Comparison of ENCODE assay signal across 21 cellular contexts in the genomic region with DNA sequence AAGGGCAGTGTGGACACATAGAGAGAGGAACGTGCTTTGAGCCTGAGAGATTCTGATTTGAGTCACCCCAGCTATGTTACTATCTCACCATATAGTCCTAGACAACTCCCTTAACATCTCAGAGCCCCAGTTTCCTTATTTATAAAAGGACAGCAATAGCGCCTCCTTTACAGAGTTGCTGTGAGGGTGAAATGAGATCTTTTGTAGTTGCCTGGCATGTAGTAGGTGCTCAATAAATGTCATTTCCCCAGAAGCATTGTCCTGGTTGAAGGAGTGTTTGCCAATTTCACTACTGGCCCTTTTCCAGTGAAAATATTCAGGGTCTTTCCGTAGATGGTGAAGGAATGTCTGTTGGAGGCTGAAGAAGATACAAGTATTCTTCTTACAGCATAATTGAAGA. TPM values are rescaled to one million over a fixed set of nuclear protein-coding genes. Genes with fewer than 3 reads are reported as not detected.
"Had no signal": no experiment of that assay in that cellular context is flagged by ENCODE, and none has a peak within 500 bp of the region (broad histone marks: within the 10 kb centered on the region; RNA-seq: fewer than 3 reads in every experiment).

No MANE protein-coding gene starts in this region.

- H3K36me3 ChIP-seq: adrenal gland, colonic mucosa, esophagus squamous epithelium, left ventricle myocardium inferior, ovary, right lobe of liver, upper lobe of left lung had no signal

- H3K9me3 Mint-ChIP-seq: activated CD4-positive, alpha-beta memory T cell treated with anti-CD3 and anti-CD28 coated beads for 36 hours; activated naive CD4-positive, alpha-beta T cell treated with anti-CD3 and anti-CD28 coated beads, Interleukin-2, amount 50 U/mL, for 24 hours; naive thymus-derived CD4-positive, alpha-beta T cell; stimulated activated naive CD8-positive, alpha-beta T cell treated with anti-CD3 and anti-CD28 coated beads, Interleukin-15, amount 100 ng/mL, for 72 hours had no signal

- H3K27me3 ChIP-seq: adrenal gland, colonic mucosa, hepatocyte, ovary, right lobe of liver, testis, upper lobe of left lung had no signal

- ATAC-seq: activated CD4-positive, alpha-beta T cell treated with anti-CD3 and anti-CD28 coated beads for 36 hours; activated CD8-positive, alpha-beta memory T cell treated with anti-CD3 and anti-CD28 coated beads, Interleukin-2, amount 10 ng/mL, durations not matched to agents 7 days and 5 days; mucosa of descending colon; naive thymus-derived CD4-positive, alpha-beta T cell; right lobe of liver; stimulated activated naive CD8-positive, alpha-beta T cell treated with anti-CD3 and anti-CD28 coated beads, Interleukin-15, amount 100 ng/mL, for 72 hours had no signal

- H3K36me3 Mint-ChIP-seq: activated CD4-positive, alpha-beta memory T cell treated with anti-CD3 and anti-CD28 coated beads for 36 hours; activated CD8-positive, alpha-beta memory T cell treated with anti-CD3 and anti-CD28 coated beads, Interleukin-2, amount 10 ng/mL, durations not matched to agents 7 days and 5 days; activated naive CD4-positive, alpha-beta T cell treated with anti-CD3 and anti-CD28 coated beads, Interleukin-2, amount 50 U/mL, for 24 hours; naive thymus-derived CD4-positive, alpha-beta T cell had no signal

- H3K27ac Mint-ChIP-seq: activated CD4-positive, alpha-beta memory T cell treated with anti-CD3 and anti-CD28 coated beads for 36 hours; activated CD4-positive, alpha-beta T cell treated with anti-CD3 and anti-CD28 coated beads for 36 hours; activated CD8-positive, alpha-beta memory T cell treated with anti-CD3 and anti-CD28 coated beads, Interleukin-2, amount 10 ng/mL, durations not matched to agents 7 days and 5 days; activated naive CD4-positive, alpha-beta T cell treated with anti-CD3 and anti-CD28 coated beads, Interleukin-2, amount 50 U/mL, for 24 hours; naive thymus-derived CD4-positive, alpha-beta T cell had no signal

- H3K4me3 Mint-ChIP-seq: activated CD4-positive, alpha-beta memory T cell treated with anti-CD3 and anti-CD28 coated beads for 36 hours; activated CD4-positive, alpha-beta T cell treated with anti-CD3 and anti-CD28 coated beads for 36 hours; activated CD8-positive, alpha-beta memory T cell treated with anti-CD3 and anti-CD28 coated beads, Interleukin-2, amount 10 ng/mL, durations not matched to agents 7 days and 5 days; activated naive CD4-positive, alpha-beta T cell treated with anti-CD3 and anti-CD28 coated beads, Interleukin-2, amount 50 U/mL, for 24 hours; naive thymus-derived CD4-positive, alpha-beta T cell had no signal

- DNase-seq: activated CD4-positive, alpha-beta memory T cell treated with anti-CD3 and anti-CD28 coated beads for 36 hours; activated CD4-positive, alpha-beta T cell treated with anti-CD3 and anti-CD28 coated beads for 36 hours; activated CD8-positive, alpha-beta memory T cell treated with anti-CD3 and anti-CD28 coated beads, Interleukin-2, amount 10 ng/mL, durations not matched to agents 7 days and 5 days; activated effector memory CD4-positive, alpha-beta T cell treated with Interleukin-2 at 50 U/mL for 16 hours; activated T-cell treated with anti-CD3 and anti-CD28 coated beads, Interleukin-2, amount 50 U/mL, for 1 hour; adrenal gland; colonic mucosa; esophagus squamous epithelium; left ventricle myocardium inferior; mucosa of descending colon; naive thymus-derived CD4-positive, alpha-beta T cell; ovary; right lobe of liver; stimulated activated naive CD8-positive, alpha-beta T cell treated with anti-CD3 and anti-CD28 coated beads, Interleukin-15, amount 100 ng/mL, for 72 hours; upper lobe of left lung had no signal

- H3K4me1 ChIP-seq: adrenal gland, colonic mucosa had no signal

- H3K27ac ChIP-seq: adrenal gland, colonic mucosa, esophagus squamous epithelium, hepatocyte, left ventricle myocardium inferior, ovary, right lobe of liver, upper lobe of left lung had no signal

- H3K79me2 ChIP-seq: hepatocyte had no signal

- H3K4me3 ChIP-seq: adrenal gland, colonic mucosa, esophagus squamous epithelium, hepatocyte, left ventricle myocardium inferior, mucosa of descending colon, ovary, right lobe of liver, testis, upper lobe of left lung had no signal

- H3K9me3 ChIP-seq: adrenal gland, colonic mucosa, esophagus squamous epithelium, left ventricle myocardium inferior, mucosa of descending colon, ovary, right lobe of liver, testis, upper lobe of left lung had no signal

RNA-seq across cellular contexts. Expression of gene FAM180A, which starts 51.3 kb away (rescaled TPM):
- total RNA-seq: activated CD4-positive, alpha-beta memory T cell treated with anti-CD3 and anti-CD28 coated beads for 36 hours; activated CD4-positive, alpha-beta T cell treated with anti-CD3 and anti-CD28 coated beads for 36 hours; activated CD8-positive, alpha-beta memory T cell treated with anti-CD3 and anti-CD28 coated beads, Interleukin-2, amount 10 ng/mL, durations not matched to agents 7 days and 5 days; glomerular endothelial cell; hepatocyte; kidney epithelial cell; naive thymus-derived CD4-positive, alpha-beta T cell; pulmonary artery endothelial cell had no signal
- polyA plus RNA-seq: hepatocyte; naive thymus-derived CD4-positive, alpha-beta T cell had no signal
